8 cellular contexts compared by ENCODE assay signal in genomic region chr5:106267256-106267655, GRCh38.
"Had no signal": no experiment of that assay in that cellular context is flagged by ENCODE, and none has a peak within 500 bp of the region (broad histone marks: within the 10 kb centered on the region; RNA-seq: fewer than 3 reads in every experiment).

No MANE protein-coding gene starts in this region.

- FAIRE-seq: HTR-8/SVneo had no signal

- H3K4me3 ChIP-seq: GM23248, HAP-1 had no signal

- H3K36me3 Mint-ChIP-seq: IgD-negative memory B cell had no signal

- H3K9ac ChIP-seq: GM23248 had no signal

- ATAC-seq: HCT116 had no signal

- DNase-seq: GM23248, GOT3, H7, KG1 had no signal

- H3K4me3 Mint-ChIP-seq: IgD-negative memory B cell had no signal

- H3K36me3 ChIP-seq: HAP-1 had no signal

- H2AFZ ChIP-seq: GM23248 had no signal

- H3K27me3 Mint-ChIP-seq: IgD-negative memory B cell had no signal

- H3K9me3 ChIP-seq: HAP-1 had no signal

- H3K4me1 Mint-ChIP-seq: IgD-negative memory B cell had no signal

- H3K4me1 ChIP-seq: HAP-1 had no signal

- H3K27ac Mint-ChIP-seq: IgD-negative memory B cell had no signal

- H3K27ac ChIP-seq: GM23248 had no signal
